Comparison of ENCODE assay signal across 8 cellular contexts in the genomic region with DNA sequence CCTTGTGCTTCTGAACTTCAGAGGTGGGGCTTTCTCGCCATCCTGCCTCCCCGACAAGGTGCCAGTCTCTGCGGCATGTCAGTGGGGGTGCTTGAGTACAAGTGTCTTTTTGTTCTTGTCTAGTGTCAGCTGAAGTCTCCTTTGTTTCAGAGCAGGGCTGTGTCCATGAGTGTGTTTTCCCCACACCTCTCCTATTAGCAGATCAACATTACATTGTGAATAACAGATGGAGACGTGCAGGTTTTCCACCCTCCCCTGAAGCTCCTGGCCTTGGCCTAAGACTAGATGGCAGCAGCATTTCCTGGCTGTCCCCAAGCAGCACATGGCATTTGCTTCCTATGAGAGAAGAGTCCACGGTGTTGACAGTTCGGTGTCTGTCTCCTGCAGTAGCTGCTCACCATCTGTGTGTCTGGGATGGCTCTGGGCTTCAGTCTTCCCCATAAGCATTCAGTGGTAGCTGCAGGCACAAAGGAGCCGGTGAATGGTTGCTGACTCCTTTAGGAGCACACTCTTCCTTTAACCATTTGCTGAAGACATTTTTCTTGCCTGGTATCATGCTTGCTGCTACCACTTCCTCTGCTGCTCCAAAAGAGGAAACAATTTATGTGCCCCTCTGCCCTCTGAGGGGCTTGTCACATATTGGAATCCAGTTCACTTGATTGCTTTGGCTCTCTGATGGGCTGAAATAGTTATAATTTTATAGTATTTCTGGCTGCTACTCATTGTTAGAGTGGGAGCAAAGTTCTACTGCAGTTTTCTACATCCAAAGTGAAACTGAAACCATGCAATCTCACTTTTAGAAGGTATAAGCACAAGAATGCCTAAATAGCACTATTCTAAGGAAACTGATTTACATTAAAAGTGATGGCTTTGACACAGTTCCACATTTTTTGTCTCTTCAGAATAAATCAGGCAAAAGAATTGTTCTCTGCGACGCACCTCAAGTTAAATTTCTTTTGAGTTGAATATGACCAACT.
DNase-seq lines count a peak whose midpoint lies in the region; ATAC-seq and TF ChIP-seq lines count a peak whose summit lies in the region.

No MANE protein-coding gene starts in this region.

- H3K9me3 ChIP-seq in mucosa of stomach (ENCODE audit: control insufficient read depth, low read length) (no peaks in the 10 kb centered on the region), adrenal gland (replicated peaks in 1 of 3) (no peaks in the 10 kb centered on the region)

- no peak for TF ChIP-seq CTCF in adrenal gland (IDR thresholded peaks at IDR 0.05)

- no peaks in the 10 kb centered on the region for H3K36me3 ChIP-seq in mucosa of stomach (ENCODE audit: control insufficient read depth, insufficient read depth, low read length)
- H3K36me3 ChIP-seq in adrenal gland (replicated peaks in 1 of 2) = no peaks in the 10 kb centered on the region

- H3K4me1 ChIP-seq in mucosa of stomach (ENCODE audit: control insufficient read depth, insufficient read depth, low read length) = peaks cover 6% of the 10 kb centered on the region
- H3K4me1 ChIP-seq in adrenal gland (replicated peaks in 1 of 2) = no peaks in the 10 kb centered on the region

- H3K4me3 ChIP-seq in mucosa of stomach (ENCODE audit: low read length) (no peak overlapping the region), adrenal gland (peak overlapping the region in 1 of 4 donors; percentile 34)

- no peak for TF ChIP-seq POLR2A in adrenal gland (IDR thresholded peaks at IDR 0.05)

- intact Hi-C loops in adrenal gland (cut with DNase I) = no loop called here

- DNase-seq in Ammon's horn (ENCODE audit: low spot score) (peak; percentile 81), caudate nucleus (lab: John Stamatoyannopoulos, UW) (peak in 51 of 61 donors; percentile 7 to 92 (median 51)), CD1c-positive myeloid dendritic cell (ENCODE audit: extremely low spot score) (no peak), COLO829 (ENCODE audit: low spot score) (no peak), adrenal gland (no peak)

- no peaks in the 10 kb centered on the region for H3K27me3 ChIP-seq in mucosa of stomach (ENCODE audit: control insufficient read depth, insufficient read depth, low read length)
- no peaks in the 10 kb centered on the region for H3K27me3 ChIP-seq in adrenal gland

- H3K27ac ChIP-seq in caudate nucleus (ENCODE audit: low read depth, low read length) (peak overlapping the region; percentile 14), adrenal gland (peak overlapping the region in 1 of 5 donors; percentile 22)

- peak overlapping the region; percentile 24 for H3K9ac ChIP-seq in mucosa of stomach (ENCODE audit: low read length)

- WGBS in adrenal gland, 4 donors = 75 to 82% (median 79%) methylated on average over 8 to 9 of the region's 9 CpGs

- peak; percentile 59 for ATAC-seq in HG02885 (IDR thresholded peaks at IDR 0.05; ENCODE audit: poor library complexity, unreplicated experiment)
- ATAC-seq in HG02588 (IDR thresholded peaks at IDR 0.05; ENCODE audit: unreplicated experiment) = no peak

Comparison
In these comparisons a context has a peak if more than half of its experiments do, and no peak if none do; other contexts are left out.
1. DNase-seq: peak in Ammon's horn (single experiment) and caudate nucleus (51 of 61); none in CD1c-positive myeloid dendritic cell (single experiment), COLO829 (single experiment) and adrenal gland (0 of 7).